In genomic region chr1:16642025-16642966, GRCh38 we compare ENCODE assay signal across 7 cellular contexts. TPM values are rescaled to one million over a fixed set of nuclear protein-coding genes. Genes with fewer than 3 reads are reported as not detected.
DNase-seq lines count a peak whose midpoint lies in the region; ATAC-seq, FAIRE-seq and TF ChIP-seq lines count a peak whose summit lies in the region.
"Not testable (repeated sequence)": the region's sequence is repeated elsewhere in the genome, so short reads cannot be mapped to it uniquely, and the experiment has no call there.

No MANE protein-coding gene starts in this region.

- not testable (repeated sequence) for TF ChIP-seq EP300 in H1 (IDR thresholded peaks at IDR 0.05; ENCODE audit: borderline replicate concordance in 1 of 2, low read depth in 2 of 2, low read length in 2 of 2); neural cell (conservative IDR thresholded peaks at IDR 0.05; ENCODE audit: poor library complexity, severe bottlenecking)

- not testable (repeated sequence) for H3K56ac ChIP-seq in H1 (replicated peaks; ENCODE audit: insufficient read length, low read depth, low read length)

- H2BK15ac ChIP-seq in H1 (ENCODE audit: low read length): not testable (repeated sequence)

- not testable (repeated sequence) for H3K14ac ChIP-seq in H1 (ENCODE audit: insufficient read length)

- H3K9me2 ChIP-seq in neural cell (ENCODE audit: insufficient read depth, low read length): not testable (repeated sequence)

- POLR2A ChIA-PET in activated CD4-positive, alpha-beta memory T cell treated with anti-CD3 and anti-CD28 coated beads for 36 hours (lab: Charles Lee): not testable (repeated sequence)
- POLR2A ChIA-PET in H1 (lab: Charles Lee; ENCODE audit: partially characterized antibody): interaction anchor here (1.4 kb wide), 1 partner anchor 12 kb away, joined by 4 read pairs; no protein-coding TSS in a partner anchor

- H3K36me3 ChIP-seq in H1 (ENCODE audit: control insufficient read depth in 2 of 4, insufficient read depth in 4 of 4, low read length in 3 of 4); neural cell (ENCODE audit: insufficient read depth, low read length): not testable (repeated sequence)

- not testable (repeated sequence) for H2AK5ac ChIP-seq in H1 (ENCODE audit: low read depth, low read length)

- H3K36me3 Mint-ChIP-seq in activated CD4-positive, alpha-beta memory T cell treated with anti-CD3 and anti-CD28 coated beads for 36 hours: not testable (repeated sequence)

- not testable (repeated sequence) for H3K27me3 Mint-ChIP-seq in activated CD4-positive, alpha-beta memory T cell treated with anti-CD3 and anti-CD28 coated beads for 36 hours

- H2BK20ac ChIP-seq in H1 (ENCODE audit: low read length): not testable (repeated sequence)

- CTCF ChIA-PET in activated CD4-positive, alpha-beta memory T cell treated with anti-CD3 and anti-CD28 coated beads for 36 hours (lab: Charles Lee): not testable (repeated sequence)
- CTCF ChIA-PET in H1 (lab: Charles Lee; ENCODE audit: partially characterized antibody): interaction anchor here (0.8 to 13.8 kb wide), 7 partner anchors 12 to 50 kb away, joined by 3 to 239 read pairs (median 5); no protein-coding TSS in a partner anchor

- H3K27me3 ChIP-seq in H1 (replicated peaks in 1 of 4; ENCODE audit: control insufficient read depth in 3 of 4, extremely low read depth in 1 of 4, insufficient read depth in 3 of 4, low read length in 3 of 4): peaks cover 0 to 15% (median 10%) of the 10 kb centered on the region in 4 experiments; a peak in 5 of 7 replicates
- H3K27me3 ChIP-seq in neural cell (ENCODE audit: insufficient read depth, low read depth, low read length): not testable (repeated sequence)

- not testable (repeated sequence) for TF ChIP-seq RAD21 in H1 (IDR thresholded peaks at IDR 0.05 in 1 of 2, conservative IDR thresholded peaks at IDR 0.05 in 1 of 2; ENCODE audit: low read depth in 2 of 2, low read length in 2 of 2); neural cell (conservative IDR thresholded peaks at IDR 0.05)

- not testable (repeated sequence) for FAIRE-seq in H1 (lab: Jason Lieb, UNC)

- not testable (repeated sequence) for H4K20me1 ChIP-seq in H1 (replicated peaks in 1 of 2; ENCODE audit: control insufficient read depth in 1 of 2, insufficient read depth in 2 of 2, low read length in 2 of 2); neural cell (ENCODE audit: insufficient read depth)

- H3K9me3 ChIP-seq in H1 (ENCODE audit: insufficient read depth in 2 of 2, low read depth in 1 of 2, low read length in 1 of 2); neural cell (ENCODE audit: low read length): not testable (repeated sequence)

- not testable (repeated sequence) for H3K23ac ChIP-seq in H1 (ENCODE audit: insufficient read length)

- ATAC-seq in left colon: peak; percentile 72

- not testable (repeated sequence) for H3K9ac ChIP-seq in H1 (replicated peaks in 1 of 4; ENCODE audit: extremely low read depth in 1 of 4, low read depth in 3 of 4, low read length in 3 of 4); neural cell (ENCODE audit: low read length)

- H3K27ac Mint-ChIP-seq in activated CD4-positive, alpha-beta memory T cell treated with anti-CD3 and anti-CD28 coated beads for 36 hours: not testable (repeated sequence)

- WGBS in H1 (ENCODE audit: extremely low coverage in 1 of 2, insufficient coverage in 1 of 2, insufficient read length in 1 of 2, insufficient replicate concordance in 2 of 2, low coverage in 1 of 2, low lambda C conversion rate in 2 of 2, missing lambda C conversion rate in 1 of 2), 2 experiments: 78% methylated on average over 9 of the region's 9 CpGs; no CpG with 5 or more reads in 1 of the 2 experiments

- H3K4me3 Mint-ChIP-seq in activated CD4-positive, alpha-beta memory T cell treated with anti-CD3 and anti-CD28 coated beads for 36 hours: not testable (repeated sequence)

- H4K8ac ChIP-seq in H1 (ENCODE audit: extremely low read depth, insufficient read depth, low read length): peak overlapping the region; percentile 19; the same call in 1 of the 2 replicates

- H3K27ac ChIP-seq in H1 (ENCODE audit: low read depth, low read length); neural cell (ENCODE audit: low read length): not testable (repeated sequence)

- H3K18ac ChIP-seq in H1 (ENCODE audit: extremely low read depth, low read length): not testable (repeated sequence)

- intact Hi-C loops in activated CD4-positive, alpha-beta memory T cell treated with anti-CD3 and anti-CD28 coated beads for 36 hours (cut with micrococcal nuclease); left colon (cut with DNase I, micrococcal nuclease): not testable (repeated sequence)

- not testable (repeated sequence) for H2BK12ac ChIP-seq in H1 (ENCODE audit: low read depth, low read length)

- H3K79me2 ChIP-seq in H1 (ENCODE audit: control insufficient read depth in 1 of 2, insufficient read depth in 2 of 2, low read length in 2 of 2): not testable (repeated sequence)
- peaks cover 31% of the 10 kb centered on the region for H3K79me2 ChIP-seq in neural cell (replicated peaks; ENCODE audit: insufficient read depth, low read length)

- DNase-seq in NB4 (ENCODE audit: low read depth): not testable (repeated sequence)
- peak; percentile 9 for DNase-seq in activated CD4-positive, alpha-beta memory T cell treated with anti-CD3 and anti-CD28 coated beads for 36 hours
- DNase-seq in activated naive CD4-positive, alpha-beta T cell treated with anti-CD3 and anti-CD28 coated beads, Interleukin-2, amount 50 U/mL, for 16 hours: peak; percentile 9
- peak in 1 of 2 experiments; percentile 57 for DNase-seq in H1 (ENCODE audit: low read depth in 1 of 2, low spot score in 2 of 2)
- DNase-seq in left colon: peak; percentile 73 to 88
- DNase-seq in stimulated activated CD4-positive, alpha-beta T cell treated with anti-CD3 and anti-CD28 coated beads, Interleukin-2, amount 100 ng/mL, for 24 hours: peak; percentile 1 to 15

- H4K5ac ChIP-seq in H1 (ENCODE audit: insufficient read length, low read depth, low read length): not testable (repeated sequence)

- H4K91ac ChIP-seq in H1 (replicated peaks; ENCODE audit: insufficient read length, low read length): not testable (repeated sequence)

- not testable (repeated sequence) for H3K4ac ChIP-seq in H1 (replicated peaks; ENCODE audit: insufficient read length, low read depth, low read length)

- H2BK5ac ChIP-seq in H1 (ENCODE audit: low read depth, low read length): not testable (repeated sequence)

- not testable (repeated sequence) for TF ChIP-seq POLR2A in NB4 (IDR thresholded peaks at IDR 0.05; ENCODE audit: extremely low read depth, insufficient read length); H1 (IDR thresholded peaks at IDR 0.05; ENCODE audit: control extremely low read depth in 1 of 2, low read depth in 2 of 2, low read length in 2 of 2)

- H3K4me2 ChIP-seq in H1 (ENCODE audit: insufficient read depth in 1 of 2, low read depth in 2 of 2, low read length in 2 of 2); neural cell (ENCODE audit: low read length): not testable (repeated sequence)

- H3K4me1 Mint-ChIP-seq in activated CD4-positive, alpha-beta memory T cell treated with anti-CD3 and anti-CD28 coated beads for 36 hours (ENCODE audit: low read depth): not testable (repeated sequence)

- H3K9me3 Mint-ChIP-seq in activated CD4-positive, alpha-beta memory T cell treated with anti-CD3 and anti-CD28 coated beads for 36 hours: not testable (repeated sequence)

- H2BK120ac ChIP-seq in H1 (replicated peaks; ENCODE audit: low read depth, low read length): not testable (repeated sequence)

- H2AFZ ChIP-seq in H1 (ENCODE audit: low read length); neural cell (ENCODE audit: low read depth, low read length): not testable (repeated sequence)

- not testable (repeated sequence) for TF ChIP-seq CTCF in NB4 (IDR thresholded peaks at IDR 0.05; ENCODE audit: low read depth, low read length); H1 (IDR thresholded peaks at IDR 0.05; ENCODE audit: control extremely low read depth in 1 of 3, insufficient read depth in 1 of 3, low read depth in 1 of 3, low read length in 3 of 3); neural cell (IDR thresholded peaks at IDR 0.05; ENCODE audit: poor library complexity, severe bottlenecking)

- peaks cover 14% of the 10 kb centered on the region; the same call in 1 of the 2 replicates for H3K79me1 ChIP-seq in H1 (ENCODE audit: low read depth, low read length)

- H3K4me1 ChIP-seq in H1 (replicated peaks in 1 of 4; ENCODE audit: control insufficient read depth in 3 of 4, insufficient read depth in 4 of 4, low read length in 3 of 4): peaks cover 0 to 16% (median 13%) of the 10 kb centered on the region in 4 experiments; a peak in 6 of 7 replicates

- H3F3A ChIP-seq in neural cell (ENCODE audit: insufficient read depth, low read length, poor library complexity, severe bottlenecking): not testable (repeated sequence)

- H3K23me2 ChIP-seq in H1 (ENCODE audit: low read depth, low read length): not testable (repeated sequence)

- peak overlapping the region; percentile 79 for H3K4me3 ChIP-seq in NB4 (ENCODE audit: low read depth, low read length)
- not testable (repeated sequence) for H3K4me3 ChIP-seq in H1 (ENCODE audit: extremely low read depth in 1 of 4, insufficient read depth in 2 of 4, low read depth in 3 of 4, low read length in 4 of 4)
- peak overlapping the region; percentile 62 for H3K4me3 ChIP-seq in neural cell (ENCODE audit: low read length)

RNA-seq across cellular contexts. Expression of gene RNU1-3, which starts 24.5 kb away (rescaled TPM):
- 1,000 to 10,000 TPM; 1,390 to 1,409 TPM for total RNA-seq in activated CD4-positive, alpha-beta memory T cell treated with anti-CD3 and anti-CD28 coated beads for 36 hours
- total RNA-seq in H1 (2021; fragmentation: NEBNext Ultra II Directional; extraction: Animal tissue kit (Norgen Biotek cat#: 25700)): 1,303 and 1,497 TPM in 2 replicates
- polyA plus RNA-seq in H1 (2011; rRNA removed) (under 0.01 and 145 TPM in 2 replicates), neural cell (under 0.01 TPM in 1 of 2 replicates, not detected in the other)
- under 0.01 TPM for polyA plus RNA-seq in H1 (2011; cell fraction: cytosol; rRNA removed)
- under 0.01 TPM for polyA plus RNA-seq in H1 (2011; cell fraction: nucleus; rRNA removed)
- 20.3 to 94.3 TPM in 2 of 4 replicates, not detected in the others for polyA plus RNA-seq in H1 (2012, experiment 1 of 2)
- not detected for polyA plus RNA-seq in H1 (2012, experiment 2 of 2)
- polyA plus RNA-seq in H1 (2013, experiment 1 of 2): not detected
- not detected for polyA plus RNA-seq in H1 (2013, experiment 2 of 2)
- 10,411 and 22,262 TPM in 2 replicates for polyA minus RNA-seq in H1 (2011; rRNA and poly(A)+ RNA removed)
- polyA minus RNA-seq in H1 (2011; cell fraction: cytosol; rRNA and poly(A)+ RNA removed): 63,669 TPM
- 43,973 TPM for polyA minus RNA-seq in H1 (2011; cell fraction: nucleus; rRNA and poly(A)+ RNA removed)
- total RNA-seq in left colon: 1,000 to 10,000 TPM; 3,977 to 5,589 TPM
- polyA minus RNA-seq in neural cell: under 0.01 TPM in 2 replicates

RNA-seq across cellular contexts. Expression of gene NBPF1, which starts 28.9 kb away (rescaled TPM):
- total RNA-seq in activated CD4-positive, alpha-beta memory T cell treated with anti-CD3 and anti-CD28 coated beads for 36 hours: 1 to 10 TPM; 1.9 to 2.4 TPM
- total RNA-seq in H1 (2021; fragmentation: NEBNext Ultra II Directional; extraction: Animal tissue kit (Norgen Biotek cat#: 25700)): 19.3 and 19.4 TPM in 2 replicates
- polyA plus RNA-seq in H1 (2011; rRNA removed) (8.5 and 9.6 TPM in 2 replicates), neural cell (78.0 and 95.8 TPM in 2 replicates)
- polyA plus RNA-seq in H1 (2011; cell fraction: cytosol; rRNA removed): 11.5 TPM
- polyA plus RNA-seq in H1 (2011; cell fraction: nucleus; rRNA removed): 22.9 TPM
- polyA plus RNA-seq in H1 (2012, experiment 1 of 2): 7.7 to 13.2 TPM (median 11.1 TPM) in 4 replicates
- 3.1 TPM for polyA plus RNA-seq in H1 (2012, experiment 2 of 2)
- 10.8 TPM for polyA plus RNA-seq in H1 (2013, experiment 1 of 2)
- 9.8 TPM for polyA plus RNA-seq in H1 (2013, experiment 2 of 2)
- 22.4 and 27.2 TPM in 2 replicates for polyA minus RNA-seq in H1 (2011; rRNA and poly(A)+ RNA removed)
- 8.9 TPM for polyA minus RNA-seq in H1 (2011; cell fraction: cytosol; rRNA and poly(A)+ RNA removed)
- polyA minus RNA-seq in H1 (2011; cell fraction: nucleus; rRNA and poly(A)+ RNA removed): 48.6 TPM
- total RNA-seq in left colon: 100 to 1,000 TPM; 101 to 109 TPM
- polyA minus RNA-seq in neural cell: 188 and 193 TPM in 2 replicates
